ENCODE assay signal across 13 cellular contexts in genomic region chr13:29522044-29522685, GRCh38.
DNase-seq lines count a peak whose midpoint lies in the region; ATAC-seq and TF ChIP-seq lines count a peak whose summit lies in the region.
"Had no signal": no experiment of that assay in that cellular context is flagged by ENCODE, and none has a peak within 500 bp of the region (broad histone marks: within the 10 kb centered on the region; RNA-seq: fewer than 3 reads in every experiment).

No MANE protein-coding gene starts in this region.

- no peak overlapping the region for H3K4me3 ChIP-seq in mesodermal cell (ENCODE audit: extremely low read depth, insufficient read depth, low read length, poor library complexity, severe bottlenecking)
- no peak overlapping the region for H3K4me3 ChIP-seq in vagina
- H3K4me3 ChIP-seq: HAP-1 had no signal

- H3K4me1 ChIP-seq in mesodermal cell (ENCODE audit: control insufficient read depth, insufficient read depth, low read length, poor library complexity, severe bottlenecking) (peaks cover 18% of the 10 kb centered on the region), vagina (peaks cover 25% of the 10 kb centered on the region)
- H3K4me1 ChIP-seq: HAP-1 had no signal

- DNase-seq in Right ventricle myocardium inferior (ENCODE audit: missing footprints) (no peak), cardiac septum (ENCODE audit: low spot score) (no peak), dermis blood vessel endothelial cell (peak; percentile 70), vagina (ENCODE audit: extremely low spot score in 2 of 2) (no peak), iPS-NIHi11 (ENCODE audit: low spot score) (no peak), activated gamma-delta T cell (lab: John Stamatoyannopoulos, UW) (no peak)
- DNase-seq: activated CD4-positive, alpha-beta memory T cell treated with anti-CD3 and anti-CD28 coated beads for 36 hours; GF-D8; kidney glomerular epithelial cell; NCI-H524 treated with DMSO at 0.1 percent for 48 hours had no signal

- peak; percentile 37 for ATAC-seq in Right ventricle myocardium inferior
- ATAC-seq in HG03457 (IDR thresholded peaks at IDR 0.05; ENCODE audit: unreplicated experiment) = no peak

- WGBS in mesodermal cell (ENCODE audit: insufficient coverage in 2 of 2), 2 experiments = 92 to 95% methylated on average over 13 to 16 of the region's 16 CpGs

- H3K27me3 ChIP-seq in vagina = no peaks in the 10 kb centered on the region

- TF ChIP-seq CTCF in vagina (IDR thresholded peaks at IDR 0.05) = no peak

- H3K36me3 ChIP-seq in mesodermal cell (ENCODE audit: control insufficient read depth, insufficient read depth, low read length) = peaks cover 83% of the 10 kb centered on the region
- peaks cover 0 to 19% of the 10 kb centered on the region in 2 donors for H3K36me3 ChIP-seq in vagina

- no peaks in the 10 kb centered on the region for H3K9me3 ChIP-seq in mesodermal cell (ENCODE audit: control insufficient read depth, low read length)
- no peaks in the 10 kb centered on the region for H3K9me3 ChIP-seq in vagina
- H3K9me3 ChIP-seq: HAP-1 had no signal

- H3K27ac ChIP-seq in mesodermal cell (ENCODE audit: low read depth, low read length, severe bottlenecking) = peak overlapping the region; percentile 58
- H3K27ac ChIP-seq in vagina = peak overlapping the region; percentile 81

- TF ChIP-seq POLR2A in vagina (IDR thresholded peaks at IDR 0.05) = no peak

- intact Hi-C loops in Right ventricle myocardium inferior (cut with DNase I) (no loop called here), cardiac septum (cut with DNase I) (no loop called here), vagina (cut with DNase I) (no loop called here)
